Comparison of ENCODE assay signal across 8 cellular contexts in the genomic region with DNA sequence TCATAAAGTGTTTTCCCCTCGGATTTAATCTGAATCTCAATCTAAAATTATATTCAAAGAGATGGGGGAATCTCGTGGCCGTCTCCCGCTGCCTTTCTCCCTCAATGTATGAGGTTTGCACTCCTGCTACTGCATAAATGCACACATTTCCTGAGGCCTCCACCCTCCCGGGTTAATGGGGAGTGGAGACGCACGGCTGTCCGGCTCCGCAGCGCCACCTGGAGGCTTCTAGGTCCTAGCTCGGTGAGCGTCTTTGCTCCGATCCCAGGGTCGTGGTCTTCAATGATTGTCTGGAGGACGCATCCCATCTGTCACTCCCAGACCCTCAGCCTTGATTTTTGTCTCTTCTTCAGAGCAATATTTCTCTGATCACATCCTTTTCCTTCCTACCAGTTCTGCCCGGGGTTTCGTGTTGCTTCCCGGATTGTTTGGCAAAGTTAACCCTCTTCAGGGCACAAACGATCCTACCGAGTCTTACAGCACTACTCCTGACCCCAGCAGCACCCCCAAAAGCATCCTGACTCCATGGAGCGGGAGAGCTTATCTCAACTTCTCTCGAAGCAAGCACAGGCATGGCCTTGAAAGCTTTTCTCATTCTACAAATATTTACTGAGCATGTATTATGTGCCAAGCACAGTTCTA. TPM values are rescaled to one million over a fixed set of nuclear protein-coding genes. Genes with fewer than 3 reads are reported as not detected.
DNase-seq lines count a peak whose midpoint lies in the region; ATAC-seq and TF ChIP-seq lines count a peak whose summit lies in the region.

A gene (minus strand): TSS at position 110 of the 642 bp plus-strand sequence. CDS start 516 bp downstream, outside the sequence.

- DNase-seq in COLO829 (ENCODE audit: low spot score), result peak; percentile 79
- DNase-seq in LoVo (ENCODE audit: low spot score), result peak; percentile 48
- DNase-seq in RWPE2 (ENCODE audit: low spot score), result peak; percentile 83
- peak; percentile 33 to 62 (median 47) for DNase-seq in activated naive CD4-positive, alpha-beta T cell (lab: John Stamatoyannopoulos, UW)
- DNase-seq in globus pallidus (ENCODE audit: low spot score), result peak; percentile 58
- peak; percentile 73 for DNase-seq in omental fat pad (ENCODE audit: low spot score)
- peak; percentile 88 for DNase-seq in superior temporal gyrus (ENCODE audit: extremely low spot score)

- peaks cover 55% of the 10 kb centered on the region for H3K27me3 ChIP-seq in RWPE2 (ENCODE audit: insufficient read depth, poor library complexity, severe bottlenecking)

- ATAC-seq in GM21528 (IDR thresholded peaks at IDR 0.05; ENCODE audit: low FRiP score, unreplicated experiment) (peak; percentile 70), RWPE2 (ENCODE audit: low read depth) (peak; percentile 70), omental fat pad (ENCODE audit: low FRiP score) (peak; percentile 76)

- H3K27ac ChIP-seq in RWPE2 (ENCODE audit: poor library complexity, severe bottlenecking), result no peak within 1 kb of the TSS

- H3K4me3 ChIP-seq in RWPE2 (ENCODE audit: severe bottlenecking), result peak within 1 kb of the TSS; percentile 25

- TF ChIP-seq CTCF in RWPE2 (IDR thresholded peaks at IDR 0.05; ENCODE audit: poor library complexity, severe bottlenecking) (peak; percentile 90), omental fat pad (IDR thresholded peaks at IDR 0.05) (peak in 1 of 3 donors; percentile 12)

- H3K4me1 ChIP-seq in RWPE2 (ENCODE audit: insufficient read depth, poor library complexity, severe bottlenecking), result peaks cover 5% of the 10 kb centered on the region

- no peaks in the 10 kb centered on the region for H3K9me3 ChIP-seq in RWPE2 (ENCODE audit: severe bottlenecking)

- no peaks in the 10 kb centered on the region for H3K36me3 ChIP-seq in RWPE2 (ENCODE audit: low read depth)

RNA-seq across cellular contexts. Expression of the gene that starts here (rescaled TPM):
- total RNA-seq in omental fat pad, result not detected

Comparison
In these comparisons a context has a peak if more than half of its experiments do, and no peak if none do; other contexts are left out.
1. Peak in DNase-seq and ATAC-seq in omental fat pad; RNA of the gene not detected or under 1 TPM.